1 cellular context compared by ENCODE assay signal in the genomic region with DNA sequence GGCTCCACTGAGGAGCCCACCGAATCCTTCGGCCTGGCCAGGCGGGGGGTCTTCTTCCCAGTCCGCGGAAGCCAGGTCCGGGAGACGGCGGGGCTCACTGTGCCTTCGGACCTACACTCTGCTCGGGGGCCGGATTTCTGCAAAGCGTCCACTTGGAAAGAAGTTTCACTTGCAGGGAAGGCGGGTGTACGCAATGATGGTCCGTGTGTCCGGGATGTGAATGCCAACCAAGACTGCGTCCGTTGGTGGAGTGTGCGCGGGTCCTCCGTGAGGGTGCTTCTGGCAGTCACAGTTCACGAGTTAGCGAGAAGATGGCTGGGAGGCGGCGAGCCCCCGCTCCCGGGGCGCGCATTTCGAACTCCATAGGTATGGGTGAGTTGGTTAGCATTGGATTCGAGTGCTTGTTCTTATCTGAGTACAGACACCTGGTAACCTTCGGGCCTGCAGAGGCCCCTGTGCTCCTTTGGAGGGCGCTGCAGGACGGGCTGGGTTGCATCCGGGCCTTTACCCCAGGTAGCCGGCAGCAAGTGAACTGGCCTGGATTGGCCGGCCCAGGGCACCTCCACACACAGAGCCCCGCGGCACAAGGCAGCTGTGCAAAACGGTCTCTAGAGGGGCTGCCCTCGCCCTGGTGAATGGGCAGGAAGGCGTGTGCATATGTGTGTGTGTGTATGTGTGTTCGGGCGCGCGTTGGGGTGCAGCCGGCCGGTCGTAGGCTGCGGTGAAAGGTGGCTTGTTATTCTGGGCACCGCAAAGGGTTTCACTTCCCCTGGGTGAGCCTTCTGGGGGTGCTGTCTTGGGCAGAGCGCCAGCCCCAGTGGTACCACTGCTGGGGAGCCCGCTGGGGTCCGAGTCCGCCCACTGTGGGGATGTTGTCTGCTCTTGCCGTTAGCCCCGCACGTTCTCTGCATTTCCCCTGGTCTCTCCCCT.
TF ChIP-seq lines count a peak whose summit lies in the region.

No MANE protein-coding gene starts in this region.

TF ChIP-seq in WTC11, 78 proteins besides CTCF, POLR2A, EP300 and RAD21 (continued from another document):
- TF ChIP-seq, protein P1, sequence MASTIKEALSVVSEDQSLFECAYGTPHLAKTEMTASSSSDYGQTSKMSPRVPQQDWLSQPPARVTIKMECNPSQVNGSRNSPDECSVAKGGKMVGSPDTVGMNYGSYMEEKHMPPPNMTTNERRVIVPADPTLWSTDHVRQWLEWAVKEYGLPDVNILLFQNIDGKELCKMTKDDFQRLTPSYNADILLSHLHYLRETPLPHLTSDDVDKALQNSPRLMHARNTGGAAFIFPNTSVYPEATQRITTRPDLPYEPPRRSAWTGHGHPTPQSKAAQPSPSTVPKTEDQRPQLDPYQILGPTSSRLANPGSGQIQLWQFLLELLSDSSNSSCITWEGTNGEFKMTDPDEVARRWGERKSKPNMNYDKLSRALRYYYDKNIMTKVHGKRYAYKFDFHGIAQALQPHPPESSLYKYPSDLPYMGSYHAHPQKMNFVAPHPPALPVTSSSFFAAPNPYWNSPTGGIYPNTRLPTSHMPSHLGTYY (CRISPR knock-in tag; IDR thresholded peaks at IDR 0.05), result no peak
- TF ChIP-seq, protein P2, sequence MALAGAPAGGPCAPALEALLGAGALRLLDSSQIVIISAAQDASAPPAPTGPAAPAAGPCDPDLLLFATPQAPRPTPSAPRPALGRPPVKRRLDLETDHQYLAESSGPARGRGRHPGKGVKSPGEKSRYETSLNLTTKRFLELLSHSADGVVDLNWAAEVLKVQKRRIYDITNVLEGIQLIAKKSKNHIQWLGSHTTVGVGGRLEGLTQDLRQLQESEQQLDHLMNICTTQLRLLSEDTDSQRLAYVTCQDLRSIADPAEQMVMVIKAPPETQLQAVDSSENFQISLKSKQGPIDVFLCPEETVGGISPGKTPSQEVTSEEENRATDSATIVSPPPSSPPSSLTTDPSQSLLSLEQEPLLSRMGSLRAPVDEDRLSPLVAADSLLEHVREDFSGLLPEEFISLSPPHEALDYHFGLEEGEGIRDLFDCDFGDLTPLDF (CRISPR knock-in tag; IDR thresholded peaks at IDR 0.05), result no peak
- TF ChIP-seq, protein P3, sequence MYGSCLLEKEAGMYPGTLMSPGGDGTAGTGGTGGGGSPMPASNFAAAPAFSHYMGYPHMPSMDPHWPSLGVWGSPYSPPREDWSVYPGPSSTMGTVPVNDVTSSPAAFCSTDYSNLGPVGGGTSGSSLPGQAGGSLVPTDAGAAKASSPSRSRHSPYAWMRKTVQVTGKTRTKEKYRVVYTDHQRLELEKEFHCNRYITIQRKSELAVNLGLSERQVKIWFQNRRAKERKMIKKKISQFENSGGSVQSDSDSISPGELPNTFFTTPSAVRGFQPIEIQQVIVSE (CRISPR knock-in tag; IDR thresholded peaks at IDR 0.05; ENCODE audit: borderline replicate concordance), result no peak
- TF ChIP-seq KAT7 (CRISPR knock-in tag; IDR thresholded peaks at IDR 0.05; ENCODE audit: borderline replicate concordance) (no peak), ZNF232 (CRISPR knock-in tag; IDR thresholded peaks at IDR 0.05) (no peak), OVOL2 (CRISPR knock-in tag; IDR thresholded peaks at IDR 0.05; ENCODE audit: borderline replicate concordance) (no peak), HMGA2 (CRISPR knock-in tag; IDR thresholded peaks at IDR 0.05) (no peak)
- TF ChIP-seq, protein P4, sequence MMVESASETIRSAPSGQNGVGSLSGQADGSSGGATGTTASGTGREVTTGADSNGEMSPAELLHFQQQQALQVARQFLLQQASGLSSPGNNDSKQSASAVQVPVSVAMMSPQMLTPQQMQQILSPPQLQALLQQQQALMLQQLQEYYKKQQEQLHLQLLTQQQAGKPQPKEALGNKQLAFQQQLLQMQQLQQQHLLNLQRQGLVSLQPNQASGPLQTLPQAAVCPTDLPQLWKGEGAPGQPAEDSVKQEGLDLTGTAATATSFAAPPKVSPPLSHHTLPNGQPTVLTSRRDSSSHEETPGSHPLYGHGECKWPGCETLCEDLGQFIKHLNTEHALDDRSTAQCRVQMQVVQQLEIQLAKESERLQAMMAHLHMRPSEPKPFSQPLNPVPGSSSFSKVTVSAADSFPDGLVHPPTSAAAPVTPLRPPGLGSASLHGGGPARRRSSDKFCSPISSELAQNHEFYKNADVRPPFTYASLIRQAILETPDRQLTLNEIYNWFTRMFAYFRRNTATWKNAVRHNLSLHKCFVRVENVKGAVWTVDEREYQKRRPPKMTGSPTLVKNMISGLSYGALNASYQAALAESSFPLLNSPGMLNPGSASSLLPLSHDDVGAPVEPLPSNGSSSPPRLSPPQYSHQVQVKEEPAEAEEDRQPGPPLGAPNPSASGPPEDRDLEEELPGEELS (CRISPR knock-in tag; IDR thresholded peaks at IDR 0.05), result 0 out of 2 replicates have a peak, but pooled peaks have one; percentile 27
